Comparison of ENCODE assay signal across 1 cellular context in the genomic region with DNA sequence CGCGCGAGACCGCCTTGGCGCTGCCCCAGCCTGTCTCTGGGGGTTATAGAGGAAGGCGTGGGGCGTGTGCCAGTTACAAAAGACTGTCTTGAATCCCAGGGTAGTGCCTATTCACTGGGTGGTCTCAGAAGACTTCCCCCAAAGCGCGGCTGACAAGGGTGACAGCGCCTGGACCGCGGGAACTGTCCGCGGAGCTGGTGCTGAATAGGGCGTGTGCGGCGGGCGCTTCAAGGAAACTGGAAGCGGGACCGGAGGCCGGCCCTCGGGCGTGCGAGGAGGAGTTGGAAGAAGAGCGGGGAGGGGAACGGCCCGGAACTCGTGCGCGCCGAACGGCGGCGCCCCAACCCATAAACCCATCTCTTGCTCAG.
A peak's percentile ranks its signal among the peaks of the same experiment; 100 is the strongest.
TF ChIP-seq lines count a peak whose summit lies in the region.

No MANE protein-coding gene starts in this region.

TF ChIP-seq in HepG2, 621 proteins besides CTCF, POLR2A, EP300 and RAD21 (continued from another document and continues in another):
- TF ChIP-seq, protein P1, sequence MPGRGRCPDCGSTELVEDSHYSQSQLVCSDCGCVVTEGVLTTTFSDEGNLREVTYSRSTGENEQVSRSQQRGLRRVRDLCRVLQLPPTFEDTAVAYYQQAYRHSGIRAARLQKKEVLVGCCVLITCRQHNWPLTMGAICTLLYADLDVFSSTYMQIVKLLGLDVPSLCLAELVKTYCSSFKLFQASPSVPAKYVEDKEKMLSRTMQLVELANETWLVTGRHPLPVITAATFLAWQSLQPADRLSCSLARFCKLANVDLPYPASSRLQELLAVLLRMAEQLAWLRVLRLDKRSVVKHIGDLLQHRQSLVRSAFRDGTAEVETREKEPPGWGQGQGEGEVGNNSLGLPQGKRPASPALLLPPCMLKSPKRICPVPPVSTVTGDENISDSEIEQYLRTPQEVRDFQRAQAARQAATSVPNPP (CRISPR knock-in tag; IDR thresholded peaks at IDR 0.05) = 0 out of 2 replicates have a peak, but pooled peaks have one; percentile 25
- TF ChIP-seq SP140L (CRISPR knock-in tag; IDR thresholded peaks at IDR 0.05; ENCODE audit: borderline replicate concordance) (peak; percentile 79; the same call in 1 of the 2 replicates), ZNF256 (CRISPR knock-in tag; conservative IDR thresholded peaks at IDR 0.05) (0 out of 2 replicates have a peak, but pooled peaks have one; percentile 84), SALL1 (CRISPR knock-in tag; IDR thresholded peaks at IDR 0.05) (peak; percentile 91), ZNF598 (CRISPR knock-in tag; IDR thresholded peaks at IDR 0.05; ENCODE audit: borderline replicate concordance) (no peak), ZNF563 (CRISPR knock-in tag; IDR thresholded peaks at IDR 0.05) (peak; percentile 92), ZNF616 (CRISPR knock-in tag; IDR thresholded peaks at IDR 0.05; ENCODE audit: low read depth) (no peak), HOXA5 (CRISPR knock-in tag; IDR thresholded peaks at IDR 0.05) (peak; percentile 95), PHF5A (CRISPR knock-in tag; IDR thresholded peaks at IDR 0.05; ENCODE audit: low read depth, unreplicated experiment) (no peak), KDM1A (CRISPR knock-in tag; IDR thresholded peaks at IDR 0.05) (no peak), NR2F6 (IDR thresholded peaks at IDR 0.05) (no peak), NR2F6 (CRISPR knock-in tag; IDR thresholded peaks at IDR 0.05) (0 out of 2 replicates have a peak, but pooled peaks have one; percentile 32), ZSCAN31 (CRISPR knock-in tag; IDR thresholded peaks at IDR 0.05; ENCODE audit: low read depth) (no peak), BHLHE40 (IDR thresholded peaks at IDR 0.05; ENCODE audit: low read length) (no peak), ZNF383 (CRISPR knock-in tag; IDR thresholded peaks at IDR 0.05; ENCODE audit: borderline replicate concordance) (no peak), PHF8 (CRISPR knock-in tag; IDR thresholded peaks at IDR 0.05) (no peak), KLF9 (CRISPR knock-in tag; IDR thresholded peaks at IDR 0.05; ENCODE audit: low read depth) (no peak), ZBTB8A (CRISPR knock-in tag; IDR thresholded peaks at IDR 0.05; ENCODE audit: borderline replicate concordance, low read depth) (no peak), KMT2B (CRISPR knock-in tag; IDR thresholded peaks at IDR 0.05) (peak; percentile 55; the same call in 1 of the 2 replicates), ZIK1 (CRISPR knock-in tag; IDR thresholded peaks at IDR 0.05; ENCODE audit: borderline replicate concordance, low read depth) (0 out of 2 replicates have a peak, but pooled peaks have one; percentile 68), PPARG (CRISPR knock-in tag; conservative IDR thresholded peaks at IDR 0.05) (peak; percentile 65)
- TF ChIP-seq, protein P2, sequence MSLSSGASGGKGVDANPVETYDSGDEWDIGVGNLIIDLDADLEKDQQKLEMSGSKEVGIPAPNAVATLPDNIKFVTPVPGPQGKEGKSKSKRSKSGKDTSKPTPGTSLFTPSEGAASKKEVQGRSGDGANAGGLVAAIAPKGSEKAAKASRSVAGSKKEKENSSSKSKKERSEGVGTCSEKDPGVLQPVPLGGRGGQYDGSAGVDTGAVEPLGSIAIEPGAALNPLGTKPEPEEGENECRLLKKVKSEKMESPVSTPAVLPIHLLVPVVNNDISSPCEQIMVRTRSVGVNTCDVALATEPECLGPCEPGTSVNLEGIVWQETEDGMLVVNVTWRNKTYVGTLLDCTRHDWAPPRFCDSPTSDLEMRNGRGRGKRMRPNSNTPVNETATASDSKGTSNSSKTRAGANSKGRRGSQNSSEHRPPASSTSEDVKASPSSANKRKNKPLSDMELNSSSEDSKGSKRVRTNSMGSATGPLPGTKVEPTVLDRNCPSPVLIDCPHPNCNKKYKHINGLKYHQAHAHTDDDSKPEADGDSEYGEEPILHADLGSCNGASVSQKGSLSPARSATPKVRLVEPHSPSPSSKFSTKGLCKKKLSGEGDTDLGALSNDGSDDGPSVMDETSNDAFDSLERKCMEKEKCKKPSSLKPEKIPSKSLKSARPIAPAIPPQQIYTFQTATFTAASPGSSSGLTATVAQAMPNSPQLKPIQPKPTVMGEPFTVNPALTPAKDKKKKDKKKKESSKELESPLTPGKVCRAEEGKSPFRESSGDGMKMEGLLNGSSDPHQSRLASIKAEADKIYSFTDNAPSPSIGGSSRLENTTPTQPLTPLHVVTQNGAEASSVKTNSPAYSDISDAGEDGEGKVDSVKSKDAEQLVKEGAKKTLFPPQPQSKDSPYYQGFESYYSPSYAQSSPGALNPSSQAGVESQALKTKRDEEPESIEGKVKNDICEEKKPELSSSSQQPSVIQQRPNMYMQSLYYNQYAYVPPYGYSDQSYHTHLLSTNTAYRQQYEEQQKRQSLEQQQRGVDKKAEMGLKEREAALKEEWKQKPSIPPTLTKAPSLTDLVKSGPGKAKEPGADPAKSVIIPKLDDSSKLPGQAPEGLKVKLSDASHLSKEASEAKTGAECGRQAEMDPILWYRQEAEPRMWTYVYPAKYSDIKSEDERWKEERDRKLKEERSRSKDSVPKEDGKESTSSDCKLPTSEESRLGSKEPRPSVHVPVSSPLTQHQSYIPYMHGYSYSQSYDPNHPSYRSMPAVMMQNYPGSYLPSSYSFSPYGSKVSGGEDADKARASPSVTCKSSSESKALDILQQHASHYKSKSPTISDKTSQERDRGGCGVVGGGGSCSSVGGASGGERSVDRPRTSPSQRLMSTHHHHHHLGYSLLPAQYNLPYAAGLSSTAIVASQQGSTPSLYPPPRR (CRISPR knock-in tag; IDR thresholded peaks at IDR 0.05; ENCODE audit: borderline replicate concordance) = 0 out of 2 replicates have a peak, but pooled peaks have one; percentile 27
- TF ChIP-seq, protein P3, sequence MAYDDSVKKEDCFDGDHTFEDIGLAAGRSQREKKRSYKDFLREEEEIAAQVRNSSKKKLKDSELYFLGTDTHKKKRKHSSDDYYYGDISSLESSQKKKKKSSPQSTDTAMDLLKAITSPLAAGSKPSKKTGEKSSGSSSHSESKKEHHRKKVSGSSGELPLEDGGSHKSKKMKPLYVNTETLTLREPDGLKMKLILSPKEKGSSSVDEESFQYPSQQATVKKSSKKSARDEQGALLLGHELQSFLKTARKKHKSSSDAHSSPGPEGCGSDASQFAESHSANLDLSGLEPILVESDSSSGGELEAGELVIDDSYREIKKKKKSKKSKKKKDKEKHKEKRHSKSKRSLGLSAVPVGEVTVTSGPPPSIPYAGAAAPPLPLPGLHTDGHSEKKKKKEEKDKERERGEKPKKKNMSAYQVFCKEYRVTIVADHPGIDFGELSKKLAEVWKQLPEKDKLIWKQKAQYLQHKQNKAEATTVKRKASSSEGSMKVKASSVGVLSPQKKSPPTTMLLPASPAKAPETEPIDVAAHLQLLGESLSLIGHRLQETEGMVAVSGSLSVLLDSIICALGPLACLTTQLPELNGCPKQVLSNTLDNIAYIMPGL (CRISPR knock-in tag; IDR thresholded peaks at IDR 0.05; ENCODE audit: borderline replicate concordance in 1 of 2, low read depth in 1 of 2) = no peak
- TF ChIP-seq, protein P4, sequence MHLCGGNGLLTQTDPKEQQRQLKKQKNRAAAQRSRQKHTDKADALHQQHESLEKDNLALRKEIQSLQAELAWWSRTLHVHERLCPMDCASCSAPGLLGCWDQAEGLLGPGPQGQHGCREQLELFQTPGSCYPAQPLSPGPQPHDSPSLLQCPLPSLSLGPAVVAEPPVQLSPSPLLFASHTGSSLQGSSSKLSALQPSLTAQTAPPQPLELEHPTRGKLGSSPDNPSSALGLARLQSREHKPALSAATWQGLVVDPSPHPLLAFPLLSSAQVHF (CRISPR knock-in tag; IDR thresholded peaks at IDR 0.05) = no peak
- TF ChIP-seq, protein P5, sequence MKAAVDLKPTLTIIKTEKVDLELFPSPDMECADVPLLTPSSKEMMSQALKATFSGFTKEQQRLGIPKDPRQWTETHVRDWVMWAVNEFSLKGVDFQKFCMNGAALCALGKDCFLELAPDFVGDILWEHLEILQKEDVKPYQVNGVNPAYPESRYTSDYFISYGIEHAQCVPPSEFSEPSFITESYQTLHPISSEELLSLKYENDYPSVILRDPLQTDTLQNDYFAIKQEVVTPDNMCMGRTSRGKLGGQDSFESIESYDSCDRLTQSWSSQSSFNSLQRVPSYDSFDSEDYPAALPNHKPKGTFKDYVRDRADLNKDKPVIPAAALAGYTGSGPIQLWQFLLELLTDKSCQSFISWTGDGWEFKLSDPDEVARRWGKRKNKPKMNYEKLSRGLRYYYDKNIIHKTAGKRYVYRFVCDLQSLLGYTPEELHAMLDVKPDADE (CRISPR knock-in tag; IDR thresholded peaks at IDR 0.05) = 0 out of 2 replicates have a peak, but pooled peaks have one; percentile 46
- TF ChIP-seq, protein P6, sequence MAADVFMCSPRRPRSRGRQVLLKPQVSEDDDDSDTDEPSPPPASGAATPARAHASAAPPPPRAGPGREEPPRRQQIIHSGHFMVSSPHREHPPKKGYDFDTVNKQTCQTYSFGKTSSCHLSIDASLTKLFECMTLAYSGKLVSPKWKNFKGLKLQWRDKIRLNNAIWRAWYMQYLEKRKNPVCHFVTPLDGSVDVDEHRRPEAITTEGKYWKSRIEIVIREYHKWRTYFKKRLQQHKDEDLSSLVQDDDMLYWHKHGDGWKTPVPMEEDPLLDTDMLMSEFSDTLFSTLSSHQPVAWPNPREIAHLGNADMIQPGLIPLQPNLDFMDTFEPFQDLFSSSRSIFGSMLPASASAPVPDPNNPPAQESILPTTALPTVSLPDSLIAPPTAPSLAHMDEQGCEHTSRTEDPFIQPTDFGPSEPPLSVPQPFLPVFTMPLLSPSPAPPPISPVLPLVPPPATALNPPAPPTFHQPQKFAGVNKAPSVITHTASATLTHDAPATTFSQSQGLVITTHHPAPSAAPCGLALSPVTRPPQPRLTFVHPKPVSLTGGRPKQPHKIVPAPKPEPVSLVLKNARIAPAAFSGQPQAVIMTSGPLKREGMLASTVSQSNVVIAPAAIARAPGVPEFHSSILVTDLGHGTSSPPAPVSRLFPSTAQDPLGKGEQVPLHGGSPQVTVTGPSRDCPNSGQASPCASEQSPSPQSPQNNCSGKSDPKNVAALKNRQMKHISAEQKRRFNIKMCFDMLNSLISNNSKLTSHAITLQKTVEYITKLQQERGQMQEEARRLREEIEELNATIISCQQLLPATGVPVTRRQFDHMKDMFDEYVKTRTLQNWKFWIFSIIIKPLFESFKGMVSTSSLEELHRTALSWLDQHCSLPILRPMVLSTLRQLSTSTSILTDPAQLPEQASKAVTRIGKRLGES (CRISPR knock-in tag; IDR thresholded peaks at IDR 0.05; ENCODE audit: borderline replicate concordance) = peak; percentile 90; the same call in 1 of the 2 replicates
- TF ChIP-seq, protein P7, sequence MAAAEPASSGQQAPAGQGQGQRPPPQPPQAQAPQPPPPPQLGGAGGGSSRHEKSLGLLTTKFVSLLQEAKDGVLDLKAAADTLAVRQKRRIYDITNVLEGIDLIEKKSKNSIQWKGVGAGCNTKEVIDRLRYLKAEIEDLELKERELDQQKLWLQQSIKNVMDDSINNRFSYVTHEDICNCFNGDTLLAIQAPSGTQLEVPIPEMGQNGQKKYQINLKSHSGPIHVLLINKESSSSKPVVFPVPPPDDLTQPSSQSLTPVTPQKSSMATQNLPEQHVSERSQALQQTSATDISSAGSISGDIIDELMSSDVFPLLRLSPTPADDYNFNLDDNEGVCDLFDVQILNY (CRISPR knock-in tag; conservative IDR thresholded peaks at IDR 0.05) = peak; percentile 58; the same call in 1 of the 2 replicates
- TF ChIP-seq, protein P8, sequence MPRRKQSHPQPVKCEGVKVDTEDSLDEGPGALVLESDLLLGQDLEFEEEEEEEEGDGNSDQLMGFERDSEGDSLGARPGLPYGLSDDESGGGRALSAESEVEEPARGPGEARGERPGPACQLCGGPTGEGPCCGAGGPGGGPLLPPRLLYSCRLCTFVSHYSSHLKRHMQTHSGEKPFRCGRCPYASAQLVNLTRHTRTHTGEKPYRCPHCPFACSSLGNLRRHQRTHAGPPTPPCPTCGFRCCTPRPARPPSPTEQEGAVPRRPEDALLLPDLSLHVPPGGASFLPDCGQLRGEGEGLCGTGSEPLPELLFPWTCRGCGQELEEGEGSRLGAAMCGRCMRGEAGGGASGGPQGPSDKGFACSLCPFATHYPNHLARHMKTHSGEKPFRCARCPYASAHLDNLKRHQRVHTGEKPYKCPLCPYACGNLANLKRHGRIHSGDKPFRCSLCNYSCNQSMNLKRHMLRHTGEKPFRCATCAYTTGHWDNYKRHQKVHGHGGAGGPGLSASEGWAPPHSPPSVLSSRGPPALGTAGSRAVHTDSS (CRISPR knock-in tag; conservative IDR thresholded peaks at IDR 0.05) = no peak
- TF ChIP-seq, protein P9, sequence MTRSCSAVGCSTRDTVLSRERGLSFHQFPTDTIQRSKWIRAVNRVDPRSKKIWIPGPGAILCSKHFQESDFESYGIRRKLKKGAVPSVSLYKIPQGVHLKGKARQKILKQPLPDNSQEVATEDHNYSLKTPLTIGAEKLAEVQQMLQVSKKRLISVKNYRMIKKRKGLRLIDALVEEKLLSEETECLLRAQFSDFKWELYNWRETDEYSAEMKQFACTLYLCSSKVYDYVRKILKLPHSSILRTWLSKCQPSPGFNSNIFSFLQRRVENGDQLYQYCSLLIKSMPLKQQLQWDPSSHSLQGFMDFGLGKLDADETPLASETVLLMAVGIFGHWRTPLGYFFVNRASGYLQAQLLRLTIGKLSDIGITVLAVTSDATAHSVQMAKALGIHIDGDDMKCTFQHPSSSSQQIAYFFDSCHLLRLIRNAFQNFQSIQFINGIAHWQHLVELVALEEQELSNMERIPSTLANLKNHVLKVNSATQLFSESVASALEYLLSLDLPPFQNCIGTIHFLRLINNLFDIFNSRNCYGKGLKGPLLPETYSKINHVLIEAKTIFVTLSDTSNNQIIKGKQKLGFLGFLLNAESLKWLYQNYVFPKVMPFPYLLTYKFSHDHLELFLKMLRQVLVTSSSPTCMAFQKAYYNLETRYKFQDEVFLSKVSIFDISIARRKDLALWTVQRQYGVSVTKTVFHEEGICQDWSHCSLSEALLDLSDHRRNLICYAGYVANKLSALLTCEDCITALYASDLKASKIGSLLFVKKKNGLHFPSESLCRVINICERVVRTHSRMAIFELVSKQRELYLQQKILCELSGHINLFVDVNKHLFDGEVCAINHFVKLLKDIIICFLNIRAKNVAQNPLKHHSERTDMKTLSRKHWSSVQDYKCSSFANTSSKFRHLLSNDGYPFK (CRISPR knock-in tag; IDR thresholded peaks at IDR 0.05; ENCODE audit: borderline replicate concordance) = no peak
